Comparison of ENCODE assay signal across 13 cellular contexts in the genomic region with DNA sequence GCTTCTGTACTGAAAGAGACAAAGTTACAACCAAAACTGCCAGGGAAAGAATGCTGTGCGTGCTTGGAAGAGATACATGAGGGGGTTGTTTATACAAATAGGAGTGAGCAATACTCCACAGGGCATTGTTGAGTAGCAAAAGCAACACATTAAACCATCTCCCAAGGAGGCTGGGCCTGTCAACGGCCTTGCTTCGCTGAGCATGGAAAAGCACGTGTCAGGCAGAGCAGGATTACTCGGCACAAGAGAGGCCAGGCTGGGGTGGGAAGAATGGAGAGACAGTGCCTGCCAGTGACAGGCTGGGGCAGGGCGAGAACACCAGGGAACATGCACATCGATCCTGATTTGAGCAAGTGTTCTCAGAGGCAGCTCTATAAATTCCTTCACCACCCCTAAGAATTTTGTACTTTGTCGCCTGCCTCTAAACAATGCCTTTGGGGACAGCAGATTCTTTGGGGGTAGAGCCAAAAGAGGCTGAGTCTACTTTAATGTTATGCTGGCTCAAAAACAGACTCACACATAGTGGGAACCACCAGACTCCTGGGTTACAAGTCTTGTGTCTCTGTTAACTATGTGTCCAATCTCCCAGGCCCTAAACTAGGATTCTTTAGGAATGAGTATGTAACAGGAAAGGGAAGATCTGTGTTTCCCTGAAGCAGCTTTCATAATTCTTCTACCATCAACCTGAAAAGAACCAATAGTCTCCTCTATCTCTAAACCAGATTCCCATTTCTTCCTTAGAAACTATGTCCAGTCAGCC.
DNase-seq lines count a peak whose midpoint lies in the region; FAIRE-seq and TF ChIP-seq lines count a peak whose summit lies in the region.
"Had no signal": no experiment of that assay in that cellular context is flagged by ENCODE, and none has a peak within 500 bp of the region (broad histone marks: within the 10 kb centered on the region; RNA-seq: fewer than 3 reads in every experiment).

No MANE protein-coding gene starts in this region.

- H3K27me3 ChIP-seq in H1 (replicated peaks in 1 of 4; ENCODE audit: control insufficient read depth in 3 of 4, extremely low read depth in 1 of 4, insufficient read depth in 3 of 4, low read length in 3 of 4) (no peaks in the 10 kb centered on the region; a peak in 1 of 7 replicates), PC-9 (ENCODE audit: insufficient read depth, low read depth) (no peaks in the 10 kb centered on the region)
- H3K27me3 ChIP-seq: stomach had no signal

- no peak for FAIRE-seq in H1 (lab: Jason Lieb, UNC)

- no peak overlapping the region for H2BK12ac ChIP-seq in H1 (ENCODE audit: low read depth, low read length)

- H2AFZ ChIP-seq in H1 (ENCODE audit: low read length) (peak overlapping the region; percentile 88), PC-9 (no peak overlapping the region)

- 0 out of 4 replicates have a peak, but pooled peaks of 1 of the 2 experiments have one; percentile 5 for TF ChIP-seq RAD21 in H1 (IDR thresholded peaks at IDR 0.05 in 1 of 2, conservative IDR thresholded peaks at IDR 0.05 in 1 of 2; ENCODE audit: low read depth in 2 of 2, low read length in 2 of 2)

- H3K27ac ChIP-seq in H1 (ENCODE audit: low read depth, low read length) (no peak overlapping the region), mesodermal cell (ENCODE audit: low read depth, low read length, severe bottlenecking) (peak overlapping the region; percentile 87), PC-9 (no peak overlapping the region)
- H3K27ac ChIP-seq: stomach had no signal

- H3K56ac ChIP-seq in H1 (replicated peaks; ENCODE audit: insufficient read length, low read depth, low read length), result no peak overlapping the region

- no peak overlapping the region for H4K91ac ChIP-seq in H1 (replicated peaks; ENCODE audit: insufficient read length, low read length)

- no peak overlapping the region for H2BK120ac ChIP-seq in H1 (replicated peaks; ENCODE audit: low read depth, low read length)

- no peak overlapping the region for H4K5ac ChIP-seq in H1 (ENCODE audit: insufficient read length, low read depth, low read length)

- no peaks in the 10 kb centered on the region for H3K9me3 ChIP-seq in H1 (ENCODE audit: insufficient read depth in 2 of 2, low read depth in 1 of 2, low read length in 1 of 2)
- no peaks in the 10 kb centered on the region for H3K9me3 ChIP-seq in mesodermal cell (ENCODE audit: control insufficient read depth, low read length)
- H3K9me3 ChIP-seq in PC-9 (ENCODE audit: insufficient read depth, low read depth), result no peaks in the 10 kb centered on the region
- H3K9me3 ChIP-seq: stomach had no signal

- no TSS peak for BruUV-seq in PC-9 (replicated peaks; lab: Mats Ljungman, UMichigan)

- TF ChIP-seq POLR2A in H1 (IDR thresholded peaks at IDR 0.05; ENCODE audit: control extremely low read depth in 1 of 2, low read depth in 2 of 2, low read length in 2 of 2), result no peak

- TF ChIP-seq CTCF in AG09319 (IDR thresholded peaks at IDR 0.05; ENCODE audit: low read depth, low read length) (peak; percentile 15), H1 (IDR thresholded peaks at IDR 0.05; ENCODE audit: control extremely low read depth in 1 of 3, insufficient read depth in 1 of 3, low read depth in 1 of 3, low read length in 3 of 3) (no peak), PC-9 (conservative IDR thresholded peaks at IDR 0.05) (no peak)

- WGBS in H1 (ENCODE audit: extremely low coverage in 1 of 2, insufficient coverage in 1 of 2, insufficient read length in 1 of 2, insufficient replicate concordance in 2 of 2, low coverage in 1 of 2, low lambda C conversion rate in 2 of 2, missing lambda C conversion rate in 1 of 2), 2 experiments, result 93% methylated on average over 8 of the region's 8 CpGs; no CpG with 5 or more reads in 1 of the 2 experiments
- WGBS in mesodermal cell (ENCODE audit: insufficient coverage in 2 of 2), 2 experiments, result 73 to 75% methylated on average over 3 to 4 of the region's 8 CpGs

- H3K36me3 ChIP-seq in H1 (ENCODE audit: control insufficient read depth in 2 of 4, insufficient read depth in 4 of 4, low read length in 3 of 4) (no peaks in the 10 kb centered on the region), mesodermal cell (ENCODE audit: control insufficient read depth, insufficient read depth, low read length) (no peaks in the 10 kb centered on the region), PC-9 (ENCODE audit: low read depth) (no peaks in the 10 kb centered on the region)
- H3K36me3 ChIP-seq: stomach had no signal

- no peak overlapping the region for H3K14ac ChIP-seq in H1 (ENCODE audit: insufficient read length)

- H3K4me2 ChIP-seq in H1 (ENCODE audit: insufficient read depth in 1 of 2, low read depth in 2 of 2, low read length in 2 of 2), result no peak overlapping the region
- H3K4me2 ChIP-seq in PC-9, result no peak overlapping the region

- no peak overlapping the region for H3K9ac ChIP-seq in H1 (replicated peaks in 1 of 4; ENCODE audit: extremely low read depth in 1 of 4, low read depth in 3 of 4, low read length in 3 of 4)

- DNase-seq in AG09319 (ENCODE audit: extremely low read depth, low read depth) (peak; percentile 94), HT1080 (ENCODE audit: low read depth) (peak; percentile 8), H1 (ENCODE audit: low read depth in 1 of 2, low spot score in 2 of 2) (no peak), SHP77 (lab: John Stamatoyannopoulos, UW) (no peak), occipital lobe (lab: John Stamatoyannopoulos, UW) (no peak), PC-9 (no peak)
- DNase-seq in activated naive CD8-positive, alpha-beta T cell treated with anti-CD3 and anti-CD28 coated beads for 36 hours, result no peak
- DNase-seq: naive thymus-derived CD8-positive, alpha-beta T cell; NCI-H526; stomach; T-helper 2 cell had no signal

- POLR2A ChIA-PET in H1 (lab: Charles Lee; ENCODE audit: partially characterized antibody), result no interaction called here
- POLR2A ChIA-PET in PC-9 (lab: Charles Lee; ENCODE audit: unreplicated experiment), result interaction anchor here (0.5 kb wide), 1 partner anchor 76 kb away, joined by 3 read pairs; no protein-coding TSS in a partner anchor

- H3K27ac Mint-ChIP-seq in activated naive CD8-positive, alpha-beta T cell treated with anti-CD3 and anti-CD28 coated beads for 36 hours, result no peak overlapping the region

- H2AK5ac ChIP-seq in H1 (ENCODE audit: low read depth, low read length), result no peak overlapping the region

- H3K18ac ChIP-seq in H1 (ENCODE audit: extremely low read depth, low read length), result no peak overlapping the region

- H3K79me2 ChIP-seq in H1 (ENCODE audit: control insufficient read depth in 1 of 2, insufficient read depth in 2 of 2, low read length in 2 of 2) (no peaks in the 10 kb centered on the region), PC-9 (ENCODE audit: low read depth) (no peaks in the 10 kb centered on the region)

- no peak overlapping the region for H3K4ac ChIP-seq in H1 (replicated peaks; ENCODE audit: insufficient read length, low read depth, low read length)

- no peaks in the 10 kb centered on the region for H3F3A ChIP-seq in PC-9 (ENCODE audit: insufficient read depth, low read depth)

- H2BK15ac ChIP-seq in H1 (ENCODE audit: low read length), result no peak overlapping the region

- no peaks in the 10 kb centered on the region for H3K9me2 ChIP-seq in PC-9 (ENCODE audit: insufficient read depth)

- no peak overlapping the region for H2BK20ac ChIP-seq in H1 (ENCODE audit: low read length)

- H4K20me1 ChIP-seq in H1 (replicated peaks in 1 of 2; ENCODE audit: control insufficient read depth in 1 of 2, insufficient read depth in 2 of 2, low read length in 2 of 2) (no peaks in the 10 kb centered on the region), PC-9 (ENCODE audit: insufficient read depth) (no peaks in the 10 kb centered on the region)

- H4K8ac ChIP-seq in H1 (ENCODE audit: extremely low read depth, insufficient read depth, low read length), result no peak overlapping the region

- intact Hi-C loops in PC-9 (cut with micrococcal nuclease; ENCODE audit: unreplicated experiment), result no loop called here

- H2BK5ac ChIP-seq in H1 (ENCODE audit: low read depth, low read length), result no peak overlapping the region

- H3K79me1 ChIP-seq in H1 (ENCODE audit: low read depth, low read length), result no peaks in the 10 kb centered on the region

- H3K9me3 Mint-ChIP-seq in activated naive CD8-positive, alpha-beta T cell treated with anti-CD3 and anti-CD28 coated beads for 36 hours, result peaks cover 2% of the 10 kb centered on the region
- H3K9me3 Mint-ChIP-seq: brain; naive thymus-derived CD8-positive, alpha-beta T cell had no signal

- H3K4me3 ChIP-seq in H1 (ENCODE audit: extremely low read depth in 1 of 4, insufficient read depth in 2 of 4, low read depth in 3 of 4, low read length in 4 of 4) (no peak overlapping the region), mesodermal cell (ENCODE audit: extremely low read depth, insufficient read depth, low read length, poor library complexity, severe bottlenecking) (no peak overlapping the region), PC-9 (no peak overlapping the region)
- H3K4me3 ChIP-seq: stomach had no signal

- CTCF ChIA-PET in H1 (lab: Charles Lee; ENCODE audit: partially characterized antibody) (interaction anchor here (1.6 kb wide), 1 partner anchor 10 kb away, joined by 3 read pairs; no protein-coding TSS in a partner anchor), PC-9 (lab: Charles Lee) (no interaction called here)

- H3K4me1 ChIP-seq in H1 (replicated peaks in 1 of 4; ENCODE audit: control insufficient read depth in 3 of 4, insufficient read depth in 4 of 4, low read length in 3 of 4), result no peaks in the 10 kb centered on the region; a peak in 1 of 7 replicates
- H3K4me1 ChIP-seq in mesodermal cell (ENCODE audit: control insufficient read depth, insufficient read depth, low read length, poor library complexity, severe bottlenecking), result peaks cover 36% of the 10 kb centered on the region
- no peaks in the 10 kb centered on the region for H3K4me1 ChIP-seq in PC-9 (replicated peaks; ENCODE audit: insufficient read depth)

- no peaks in the 10 kb centered on the region for H3K36me3 Mint-ChIP-seq in activated naive CD8-positive, alpha-beta T cell treated with anti-CD3 and anti-CD28 coated beads for 36 hours
- H3K36me3 Mint-ChIP-seq: brain; naive thymus-derived CD8-positive, alpha-beta T cell had no signal

- H3K23me2 ChIP-seq in H1 (ENCODE audit: low read depth, low read length), result no peaks in the 10 kb centered on the region

- no peak overlapping the region for H3K4me3 Mint-ChIP-seq in activated naive CD8-positive, alpha-beta T cell treated with anti-CD3 and anti-CD28 coated beads for 36 hours
- H3K4me3 Mint-ChIP-seq: brain; naive thymus-derived CD8-positive, alpha-beta T cell had no signal

- H3K27me3 Mint-ChIP-seq in activated naive CD8-positive, alpha-beta T cell treated with anti-CD3 and anti-CD28 coated beads for 36 hours, result no peaks in the 10 kb centered on the region
- H3K27me3 Mint-ChIP-seq: naive thymus-derived CD8-positive, alpha-beta T cell had no signal

- H3K4me1 Mint-ChIP-seq in activated naive CD8-positive, alpha-beta T cell treated with anti-CD3 and anti-CD28 coated beads for 36 hours, result peaks cover 28% of the 10 kb centered on the region

- TF ChIP-seq EP300 in H1 (IDR thresholded peaks at IDR 0.05; ENCODE audit: borderline replicate concordance in 1 of 2, low read depth in 2 of 2, low read length in 2 of 2), result no peak

- H3K23ac ChIP-seq in H1 (ENCODE audit: insufficient read length), result no peak overlapping the region

TF ChIP-seq in H1, 55 proteins besides CTCF, POLR2A, EP300 and RAD21 (continues in another document):
- TF ChIP-seq CTBP2 (IDR thresholded peaks at IDR 0.05; ENCODE audit: borderline replicate concordance, insufficient read depth, insufficient read length, low read length), result no peak

Comparison
In these comparisons a context has a peak if more than half of its experiments do, and no peak if none do; other contexts are left out.
1. DNase-seq: peak in AG09319 (single experiment) and HT1080 (single experiment); none in H1 (0 of 2), SHP77 (0 of 2), occipital lobe (single experiment), activated naive CD8-positive, alpha-beta T cell treated with anti-CD3 and anti-CD28 coated beads for 36 hours (single experiment) and PC-9 (0 of 2).